ENCODE assay signal across 15 cellular contexts in the genomic region with DNA sequence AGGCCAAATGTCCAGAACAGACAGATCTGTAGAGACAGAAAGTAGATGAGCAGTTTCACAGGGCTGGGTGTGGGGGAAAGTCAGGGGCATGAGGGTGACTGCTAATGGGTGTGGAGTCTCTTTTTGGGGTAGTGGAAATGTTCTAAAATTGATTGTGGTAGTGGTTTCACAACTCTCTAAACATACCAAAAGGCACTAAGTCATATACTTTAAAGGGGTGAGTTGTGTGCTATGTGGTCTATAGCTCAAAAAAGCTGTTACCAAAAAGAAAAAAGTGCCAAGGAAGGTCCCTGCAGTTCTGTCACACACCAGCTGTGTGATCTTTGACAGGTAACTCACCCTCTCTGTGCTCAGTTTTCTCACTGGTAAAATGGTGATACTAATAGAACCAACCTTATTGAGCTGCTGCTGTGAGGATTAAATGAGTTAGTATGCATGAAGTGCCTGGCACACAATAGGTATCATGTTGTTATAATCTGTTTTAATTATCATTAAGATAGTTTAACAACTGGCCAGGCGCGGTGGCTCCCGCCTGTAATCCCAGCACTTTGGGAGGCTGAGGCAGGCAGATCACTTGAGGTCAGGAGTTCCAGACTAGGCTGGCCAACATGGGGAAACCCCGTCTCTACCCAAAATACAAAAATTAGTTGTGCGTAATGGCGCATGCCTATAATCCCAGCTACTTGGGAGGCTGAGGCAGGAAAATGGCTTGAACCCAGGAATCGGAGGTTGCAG. TPM values are rescaled to one million over a fixed set of nuclear protein-coding genes. Genes with fewer than 3 reads are reported as not detected.
DNase-seq lines count a peak whose midpoint lies in the region; ATAC-seq and TF ChIP-seq lines count a peak whose summit lies in the region.
"Had no signal": no experiment of that assay in that cellular context is flagged by ENCODE, and none has a peak within 500 bp of the region (broad histone marks: within the 10 kb centered on the region; RNA-seq: fewer than 3 reads in every experiment).

No MANE protein-coding gene starts in this region.

- no peaks in the 10 kb centered on the region for H3K79me2 ChIP-seq in PC-3 (ENCODE audit: low read length)
- H3K79me2 ChIP-seq: hepatocyte had no signal

- no peaks in the 10 kb centered on the region for H3K9me3 Mint-ChIP-seq in activated B cell treated with CpG ODN at 0.5 μM for 24 hours

- DNase-seq in cardiac septum (ENCODE audit: low spot score) (peak; percentile 69), left ventricle myocardium superior (no peak), activated B cell treated with CpG ODN at 0.5 μM for 24 hours (no peak), aorta (peak; percentile 3 to 14), Peyer's patch (no peak), PC-3 (no peak), NCI-H526 (lab: John Stamatoyannopoulos, UW) (no peak)
- DNase-seq: activated CD4-positive, alpha-beta T cell treated with anti-CD3 and anti-CD28 coated beads, Interleukin-2, amount 50 U/mL, for 48 hours; Karpas-422; NCI-H226 had no signal

- no peaks in the 10 kb centered on the region for H3K9me3 ChIP-seq in aorta (ENCODE audit: control insufficient read depth, low read length)
- no peaks in the 10 kb centered on the region for H3K9me3 ChIP-seq in Peyer's patch
- no peaks in the 10 kb centered on the region for H3K9me3 ChIP-seq in PC-3 (ENCODE audit: low read length)
- H3K9me3 ChIP-seq: ascending aorta, psoas muscle, thoracic aorta had no signal

- no TSS peak for BruUV-seq in PC-3 (replicated peaks; lab: Mats Ljungman, UMichigan)

- TF ChIP-seq POLR2A in Peyer's patch (IDR thresholded peaks at IDR 0.05) = no peak

- CTCF ChIA-PET in activated B cell treated with CpG ODN at 0.5 μM for 24 hours (lab: Charles Lee) (no interaction called here), PC-3 (lab: Charles Lee) (no interaction called here)

- no peaks in the 10 kb centered on the region for H3K36me3 Mint-ChIP-seq in activated B cell treated with CpG ODN at 0.5 μM for 24 hours (ENCODE audit: low read depth)

- no peak overlapping the region for H3K4me3 ChIP-seq in aorta (ENCODE audit: low read length in 2 of 2)
- H3K4me3 ChIP-seq in Peyer's patch = no peak overlapping the region
- no peak overlapping the region for H3K4me3 ChIP-seq in PC-3 (ENCODE audit: low read length)
- H3K4me3 ChIP-seq: ascending aorta, hepatocyte, psoas muscle, thoracic aorta had no signal

- no peaks in the 10 kb centered on the region for H3F3A ChIP-seq in PC-3 (ENCODE audit: low read length, unreplicated experiment)

- H3K4me1 ChIP-seq in aorta (ENCODE audit: control insufficient read depth in 1 of 2, insufficient read depth in 2 of 2, low read length in 2 of 2) (no peaks in the 10 kb centered on the region), Peyer's patch (no peaks in the 10 kb centered on the region), PC-3 (ENCODE audit: insufficient read depth, low read length) (no peaks in the 10 kb centered on the region)
- H3K4me1 ChIP-seq: ascending aorta, psoas muscle had no signal

- no peaks in the 10 kb centered on the region for H3K27me3 Mint-ChIP-seq in activated B cell treated with CpG ODN at 0.5 μM for 24 hours

- no peaks in the 10 kb centered on the region for H4K20me1 ChIP-seq in PC-3 (ENCODE audit: low read length)

- TF ChIP-seq CTCF in activated B cell treated with CpG ODN at 0.5 μM for 24 hours (IDR thresholded peaks at IDR 0.05) (no peak), Peyer's patch (IDR thresholded peaks at IDR 0.05) (no peak), PC-3 (conservative IDR thresholded peaks at IDR 0.05; ENCODE audit: low read depth, low read length) (no peak)

- no peaks in the 10 kb centered on the region for H3K9me2 ChIP-seq in PC-3 (replicated peaks; ENCODE audit: low read length)

- intact Hi-C loops in cardiac septum (cut with DNase I) (no loop called here), left ventricle myocardium superior (cut with micrococcal nuclease) (no loop called here), activated B cell treated with CpG ODN at 0.5 μM for 24 hours (cut with micrococcal nuclease) (no loop called here), aorta (cut with DNase I) (no loop called here), PC-3 (cut with micrococcal nuclease) (no loop called here)

- ATAC-seq in left ventricle myocardium superior (no peak), HG02973 (IDR thresholded peaks at IDR 0.05; ENCODE audit: unreplicated experiment) (peak; percentile 70), activated B cell treated with CpG ODN at 0.5 μM for 24 hours (ENCODE audit: low read depth) (no peak), aorta (ENCODE audit: low FRiP score) (no peak), PC-3 (no peak)
- ATAC-seq: psoas muscle had no signal

- POLR2A ChIA-PET in activated B cell treated with CpG ODN at 0.5 μM for 24 hours (lab: Charles Lee) = no interaction called here
- POLR2A ChIA-PET in PC-3 (lab: Charles Lee; ENCODE audit: unreplicated experiment) = no interaction called here

- no peak overlapping the region for H3K27ac ChIP-seq in aorta (ENCODE audit: low read depth in 1 of 2, low read length in 2 of 2)
- no peak overlapping the region for H3K27ac ChIP-seq in Peyer's patch
- H3K27ac ChIP-seq in PC-3 (ENCODE audit: low read length) = no peak overlapping the region
- H3K27ac ChIP-seq: ascending aorta, hepatocyte, psoas muscle, thoracic aorta had no signal

- peak overlapping the region; percentile 6 for H3K27ac Mint-ChIP-seq in activated B cell treated with CpG ODN at 0.5 μM for 24 hours

- no peak overlapping the region for H3K4me2 ChIP-seq in PC-3 (ENCODE audit: low read length)
- H3K4me2 ChIP-seq: hepatocyte had no signal

- 88% methylated on average over 7 of the region's 7 CpGs for WGBS in aorta, 2 donors

- H2AFZ ChIP-seq in PC-3 (ENCODE audit: low read length) = no peak overlapping the region
- H2AFZ ChIP-seq: hepatocyte had no signal

- H3K4me3 Mint-ChIP-seq in activated B cell treated with CpG ODN at 0.5 μM for 24 hours = no peak overlapping the region

- H3K36me3 ChIP-seq in aorta (ENCODE audit: control insufficient read depth in 1 of 2, insufficient read depth in 2 of 2, low read length in 1 of 2) (no peaks in the 10 kb centered on the region), Peyer's patch (no peaks in the 10 kb centered on the region), PC-3 (ENCODE audit: low read depth, low read length) (no peaks in the 10 kb centered on the region)
- H3K36me3 ChIP-seq: ascending aorta, thoracic aorta had no signal

- H3K27me3 ChIP-seq in aorta (ENCODE audit: control insufficient read depth in 1 of 2, insufficient read depth in 2 of 2, low read length in 1 of 2) = no peaks in the 10 kb centered on the region
- no peaks in the 10 kb centered on the region for H3K27me3 ChIP-seq in Peyer's patch
- H3K27me3 ChIP-seq in PC-3 (ENCODE audit: low read length) = no peaks in the 10 kb centered on the region
- H3K27me3 ChIP-seq: ascending aorta, hepatocyte had no signal

- H3K4me1 Mint-ChIP-seq in activated B cell treated with CpG ODN at 0.5 μM for 24 hours = peaks cover 13% of the 10 kb centered on the region

- no peak overlapping the region for H3K9ac ChIP-seq in PC-3 (ENCODE audit: low read length)

RNA-seq across cellular contexts. Expression of a gene that starts 10.3 kb away (rescaled TPM):
- 5.9 TPM for total RNA-seq in cardiac septum
- total RNA-seq in left ventricle myocardium superior = 3.2 TPM
- 81.9 and 100 TPM in 2 replicates for total RNA-seq in activated B cell treated with CpG ODN at 0.5 μM for 24 hours
- total RNA-seq in aorta = 10 to 100 TPM; 25.0 to 27.0 TPM
- 1 to 10 TPM in 1 of 2 donors, under 1 TPM in 1; 0.79 to 5.1 TPM for polyA plus RNA-seq in aorta
- total RNA-seq in Peyer's patch = 10 to 100 TPM in 1 of 4 donors, 1 to 10 TPM in 1, under 1 TPM in 1, not detected in 1; 0.70 to 18.2 (median 2.5) TPM
- total RNA-seq in PC-3 (2014; rRNA removed) = not detected in 2 replicates

RNA-seq across cellular contexts. Expression of a gene that starts 27.8 kb away (rescaled TPM):
- total RNA-seq in cardiac septum = not detected
- not detected for total RNA-seq in left ventricle myocardium superior
- total RNA-seq in activated B cell treated with CpG ODN at 0.5 μM for 24 hours = 0.05 and 0.07 TPM in 2 replicates
- under 1 TPM; 0.45 to 0.54 TPM for total RNA-seq in aorta
- polyA plus RNA-seq in aorta = under 1 TPM in 1 of 2 donors, not detected in 1; 0.63 TPM
- under 1 TPM in 1 of 4 donors, not detected in 3; 0.83 TPM for total RNA-seq in Peyer's patch
- total RNA-seq in PC-3 (2014; rRNA removed) = not detected in 2 replicates
- total RNA-seq: ascending aorta, hepatocyte had no signal
- polyA plus RNA-seq: hepatocyte had no signal

Comparison
In these comparisons a context has a peak if more than half of its experiments do, and no peak if none do; other contexts are left out.
1. DNase-seq: peak in cardiac septum (single experiment) and aorta (2 of 2); none in left ventricle myocardium superior (single experiment), activated B cell treated with CpG ODN at 0.5 μM for 24 hours (single experiment), Peyer's patch (0 of 3), PC-3 (single experiment) and NCI-H526 (0 of 2).